In genomic region chr7:100093054-100093453, GRCh38 we compare ENCODE assay signal across 9 cellular contexts. TPM values are rescaled to one million over a fixed set of nuclear protein-coding genes. Genes with fewer than 3 reads are reported as not detected.
DNase-seq lines count a peak whose midpoint lies in the region; ATAC-seq and TF ChIP-seq lines count a peak whose summit lies in the region.
"Had no signal": no experiment of that assay in that cellular context is flagged by ENCODE, and none has a peak within 500 bp of the region (broad histone marks: within the 10 kb centered on the region; RNA-seq: fewer than 3 reads in every experiment).

No MANE protein-coding gene starts in this region.

- WGBS in testis, 2 donors, result 32 to 56% methylated on average over 6 to 8 of the region's 8 CpGs

- peak overlapping the region in 1 of 2 donors; percentile 56 for H3K27ac ChIP-seq in testis
- H3K27ac ChIP-seq: uterus had no signal

- no peak overlapping the region for H3K4me3 Mint-ChIP-seq in activated naive CD4-positive, alpha-beta T cell treated with anti-CD3 and anti-CD28 coated beads, Interleukin-2, amount 50 U/mL, for 24 hours

- peaks cover 36% of the 10 kb centered on the region for H3K4me1 Mint-ChIP-seq in activated naive CD4-positive, alpha-beta T cell treated with anti-CD3 and anti-CD28 coated beads, Interleukin-2, amount 50 U/mL, for 24 hours

- no peak overlapping the region for H3K4me3 ChIP-seq in testis
- H3K4me3 ChIP-seq: uterus had no signal

- no peak for ATAC-seq in activated naive CD4-positive, alpha-beta T cell treated with anti-CD3 and anti-CD28 coated beads, Interleukin-2, amount 50 U/mL, for 72 hours

- no peak for DNase-seq in activated naive CD4-positive, alpha-beta T cell treated with anti-CD3 and anti-CD28 coated beads, Interleukin-2, amount 50 U/mL, for 72 hours (ENCODE audit: low spot score in 2 of 2)
- DNase-seq in testis, result peak; percentile 36
- DNase-seq in Kasumi-1 (lab: John Stamatoyannopoulos, UW), result no peak
- DNase-seq: activated gamma-delta T cell, cortex of kidney, DMS79, NCI-H2081 treated with DMSO at 0.1 percent for 48 hours, uterus had no signal

- no peak for TF ChIP-seq CTCF in testis (IDR thresholded peaks at IDR 0.05)

- no peak for TF ChIP-seq POLR2A in testis (IDR thresholded peaks at IDR 0.05)

- peak overlapping the region; percentile 18 for H3K27ac Mint-ChIP-seq in activated naive CD4-positive, alpha-beta T cell treated with anti-CD3 and anti-CD28 coated beads, Interleukin-2, amount 50 U/mL, for 24 hours
- H3K27ac Mint-ChIP-seq in activated naive CD4-positive, alpha-beta T cell treated with anti-CD3 and anti-CD28 coated beads, Interleukin-2, amount 50 U/mL, for 72 hours, result peak overlapping the region in 1 of 2 donors; percentile 75

- H3K36me3 Mint-ChIP-seq in activated naive CD4-positive, alpha-beta T cell treated with anti-CD3 and anti-CD28 coated beads, Interleukin-2, amount 50 U/mL, for 24 hours, result peaks cover 18% of the 10 kb centered on the region
- peaks cover 32 to 40% of the 10 kb centered on the region in 2 donors for H3K36me3 Mint-ChIP-seq in activated naive CD4-positive, alpha-beta T cell treated with anti-CD3 and anti-CD28 coated beads, Interleukin-2, amount 50 U/mL, for 72 hours

- H3K36me3 ChIP-seq in testis (ENCODE audit: low read depth, missing control alignments), result no peaks in the 10 kb centered on the region
- H3K36me3 ChIP-seq: uterus had no signal

- H3K9me3 Mint-ChIP-seq in activated naive CD4-positive, alpha-beta T cell treated with anti-CD3 and anti-CD28 coated beads, Interleukin-2, amount 50 U/mL, for 24 hours, result no peaks in the 10 kb centered on the region
- no peaks in the 10 kb centered on the region for H3K9me3 Mint-ChIP-seq in activated naive CD4-positive, alpha-beta T cell treated with anti-CD3 and anti-CD28 coated beads, Interleukin-2, amount 50 U/mL, for 72 hours

- peaks cover 22% of the 10 kb centered on the region for H3K4me1 ChIP-seq in testis

- no peaks in the 10 kb centered on the region for H3K9me3 ChIP-seq in testis
- H3K9me3 ChIP-seq: uterus had no signal

- intact Hi-C loops in testis (cut with DNase I; ENCODE audit: low total_unique reads), result no loop called here

- no peaks in the 10 kb centered on the region for H3K27me3 Mint-ChIP-seq in activated naive CD4-positive, alpha-beta T cell treated with anti-CD3 and anti-CD28 coated beads, Interleukin-2, amount 50 U/mL, for 24 hours

- no peaks in the 10 kb centered on the region for H3K27me3 ChIP-seq in testis
- H3K27me3 ChIP-seq: uterus had no signal

RNA-seq across cellular contexts. Expression of gene COPS6, which starts 4.3 kb away (rescaled TPM):
- total RNA-seq in activated naive CD4-positive, alpha-beta T cell treated with anti-CD3 and anti-CD28 coated beads, Interleukin-2, amount 50 U/mL, for 72 hours, result 100 to 1,000 TPM in 1 of 2 donors, 10 to 100 TPM in 1; 84.6 to 107 TPM
- total RNA-seq in testis, result 10 to 100 TPM; 88.1 to 99.5 TPM
- polyA plus RNA-seq in testis (ENCODE audit: insufficient read depth, low read depth, low replicate concordance), result 141 TPM

RNA-seq across cellular contexts. Expression of gene MCM7, which starts 8.1 kb away (rescaled TPM):
- total RNA-seq in activated naive CD4-positive, alpha-beta T cell treated with anti-CD3 and anti-CD28 coated beads, Interleukin-2, amount 50 U/mL, for 72 hours, result 100 to 1,000 TPM; 291 to 375 TPM
- 10 to 100 TPM; 85.1 to 86.5 TPM for total RNA-seq in testis
- polyA plus RNA-seq in testis (ENCODE audit: insufficient read depth, low read depth, low replicate concordance), result 137 TPM

RNA-seq across cellular contexts. Expression of gene AP4M1, which starts 8.4 kb away (rescaled TPM):
- 10 to 100 TPM in 1 of 2 donors, 1 to 10 TPM in 1; 8.4 to 13.6 TPM for total RNA-seq in activated naive CD4-positive, alpha-beta T cell treated with anti-CD3 and anti-CD28 coated beads, Interleukin-2, amount 50 U/mL, for 72 hours
- total RNA-seq in testis, result 10 to 100 TPM; 39.1 to 51.3 TPM
- polyA plus RNA-seq in testis (ENCODE audit: insufficient read depth, low read depth, low replicate concordance), result 54.7 TPM

RNA-seq across cellular contexts. Expression of gene ZNF3, which starts 11.5 kb away (rescaled TPM):
- total RNA-seq in activated naive CD4-positive, alpha-beta T cell treated with anti-CD3 and anti-CD28 coated beads, Interleukin-2, amount 50 U/mL, for 72 hours, result 10 to 100 TPM; 13.8 to 16.2 TPM
- total RNA-seq in testis, result 10 to 100 TPM; 24.7 to 27.7 TPM
- polyA plus RNA-seq in testis (ENCODE audit: insufficient read depth, low read depth, low replicate concordance), result 23.4 TPM

RNA-seq across cellular contexts. Expression of gene TAF6, which starts 26.1 kb away (rescaled TPM):
- total RNA-seq in activated naive CD4-positive, alpha-beta T cell treated with anti-CD3 and anti-CD28 coated beads, Interleukin-2, amount 50 U/mL, for 72 hours, result 10 to 100 TPM; 52.7 to 57.6 TPM
- 100 to 1,000 TPM in 1 of 2 donors, 10 to 100 TPM in 1; 99.1 to 108 TPM for total RNA-seq in testis
- polyA plus RNA-seq in testis (ENCODE audit: insufficient read depth, low read depth, low replicate concordance), result 95.4 TPM
